10 cellular contexts compared by ENCODE assay signal in genomic region chr5:37554938-37555337, GRCh38.
DNase-seq lines count a peak whose midpoint lies in the region; ATAC-seq and TF ChIP-seq lines count a peak whose summit lies in the region.
"Had no signal": no experiment of that assay in that cellular context is flagged by ENCODE, and none has a peak within 500 bp of the region (broad histone marks: within the 10 kb centered on the region; RNA-seq: fewer than 3 reads in every experiment).

No MANE protein-coding gene starts in this region.

- no peak overlapping the region for H3K4me2 ChIP-seq in OCI-LY3 (ENCODE audit: low read length)

- WGBS in suprapubic skin: 44% methylated on average over 1 of the region's 1 CpG

- no peaks in the 10 kb centered on the region for H3K36me3 ChIP-seq in OCI-LY3 (replicated peaks; ENCODE audit: low read depth, low read length)
- no peaks in the 10 kb centered on the region for H3K36me3 ChIP-seq in suprapubic skin

- H3K9ac ChIP-seq in OCI-LY3 (ENCODE audit: low read length): no peak overlapping the region

- H3K27ac ChIP-seq in AG04450 (ENCODE audit: low read depth, low read length): no peak overlapping the region
- H3K27ac ChIP-seq in OCI-LY3 (ENCODE audit: low read length): no peak overlapping the region
- H3K27ac ChIP-seq in suprapubic skin: no peak overlapping the region

- TF ChIP-seq CTCF in AG04450 (IDR thresholded peaks at IDR 0.05; ENCODE audit: low read depth, low read length) (0 out of 2 replicates have a peak, but pooled peaks have one; percentile 28), GM12865 (IDR thresholded peaks at IDR 0.05; ENCODE audit: insufficient read depth, low read depth, low read length, missing control alignments) (peak; percentile 18), OCI-LY3 (IDR thresholded peaks at IDR 0.05; ENCODE audit: low read depth, low read length) (peak; percentile 61), fibroblast of villous mesenchyme (IDR thresholded peaks at IDR 0.05; ENCODE audit: insufficient read depth, low read depth, low read length) (peak; percentile 52), suprapubic skin (IDR thresholded peaks at IDR 0.05) (no peak)

- TF ChIP-seq POLR2A in suprapubic skin (IDR thresholded peaks at IDR 0.05): no peak

- ATAC-seq in GM21576 (IDR thresholded peaks at IDR 0.05; ENCODE audit: unreplicated experiment): no peak

- TF ChIP-seq EP300 in suprapubic skin (IDR thresholded peaks at IDR 0.05): no peak

- CTCF ChIA-PET in AG04450 (lab: Charles Lee): interaction anchor here (1.2 to 2.0 kb wide), 3 partner anchors 10 to 149 kb away, joined by 3 to 7 read pairs (median 5); no protein-coding TSS in a partner anchor

- DNase-seq in AG04450 (ENCODE audit: low read depth, low spot score) (no peak), GM12865 (ENCODE audit: low read depth) (peak; percentile 9), fibroblast of villous mesenchyme (ENCODE audit: low read depth) (peak; percentile 19), suprapubic skin (ENCODE audit: low spot score in 2 of 2) (no peak), mesenteric fat pad (ENCODE audit: low spot score) (no peak)
- no peak for DNase-seq in stimulated activated CD4-positive, alpha-beta T cell treated with anti-CD3 and anti-CD28 coated beads, Interleukin-4, amount 100 ng/mL, for 4 hours
- DNase-seq: caudate nucleus, T-helper 2 cell had no signal

- H3K4me3 ChIP-seq in AG04450 (ENCODE audit: low read depth, low read length) (no peak overlapping the region), GM12865 (ENCODE audit: low read depth, low read length) (no peak overlapping the region), OCI-LY3 (ENCODE audit: low read length) (no peak overlapping the region), fibroblast of villous mesenchyme (ENCODE audit: low read depth, low read length) (no peak overlapping the region), suprapubic skin (no peak overlapping the region)

- POLR2A ChIA-PET in AG04450 (lab: Yijun Ruan, JAX): no interaction called here

- no peak overlapping the region for H2AFZ ChIP-seq in OCI-LY3 (ENCODE audit: low read depth, low read length)

- peaks cover 3% of the 10 kb centered on the region for H3K9me3 ChIP-seq in AG04450 (ENCODE audit: control insufficient read depth, insufficient read depth, low read length)
- no peaks in the 10 kb centered on the region for H3K9me3 ChIP-seq in OCI-LY3 (ENCODE audit: insufficient read depth, low read length)
- no peaks in the 10 kb centered on the region for H3K9me3 ChIP-seq in suprapubic skin

- H4K20me1 ChIP-seq in OCI-LY3 (ENCODE audit: insufficient read depth, low read length): no peaks in the 10 kb centered on the region

- H3K27me3 ChIP-seq in AG04450 (ENCODE audit: control insufficient read depth, insufficient read depth, low read length) (no peaks in the 10 kb centered on the region), OCI-LY3 (ENCODE audit: low read depth, low read length) (no peaks in the 10 kb centered on the region), suprapubic skin (no peaks in the 10 kb centered on the region)

- H3K4me1 ChIP-seq in OCI-LY3 (ENCODE audit: low read length) (no peaks in the 10 kb centered on the region), suprapubic skin (no peaks in the 10 kb centered on the region)

- H3K79me2 ChIP-seq in OCI-LY3 (ENCODE audit: low read length): no peaks in the 10 kb centered on the region

Comparison
In these comparisons a context has a peak if more than half of its experiments do, and no peak if none do; other contexts are left out.
1. DNase-seq: peak in GM12865 (single experiment) and fibroblast of villous mesenchyme (single experiment); none in AG04450 (single experiment), stimulated activated CD4-positive, alpha-beta T cell treated with anti-CD3 and anti-CD28 coated beads, Interleukin-4, amount 100 ng/mL, for 4 hours (0 of 2), suprapubic skin (0 of 2) and mesenteric fat pad (single experiment).
2. CTCF ChIP-seq: peak in AG04450 (single experiment), GM12865 (single experiment), OCI-LY3 (single experiment) and fibroblast of villous mesenchyme (single experiment); none in suprapubic skin (0 of 2).